26 cellular contexts compared by ENCODE assay signal in the genomic region with DNA sequence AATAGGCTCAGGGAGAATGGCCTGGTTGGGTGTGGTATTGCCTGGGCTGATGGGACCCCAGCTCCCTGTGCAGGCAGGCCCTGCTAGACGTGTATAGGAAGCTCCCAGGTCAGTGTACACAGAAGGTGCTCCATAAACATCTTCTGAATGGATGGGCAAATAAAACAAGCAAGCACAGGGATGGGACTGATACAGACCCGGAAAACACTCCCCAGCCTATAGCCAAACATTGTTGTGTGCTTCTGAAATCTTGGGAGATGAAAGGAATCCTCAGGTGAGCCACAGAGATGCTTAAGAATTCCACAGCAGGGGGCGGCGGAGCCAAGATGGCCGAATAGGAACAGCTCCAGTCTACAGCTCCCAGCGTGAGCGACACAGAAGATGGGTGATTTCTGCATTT.
DNase-seq lines count a peak whose midpoint lies in the region; ATAC-seq and TF ChIP-seq lines count a peak whose summit lies in the region.
"Had no signal": no experiment of that assay in that cellular context is flagged by ENCODE, and none has a peak within 500 bp of the region (broad histone marks: within the 10 kb centered on the region; RNA-seq: fewer than 3 reads in every experiment).

No MANE protein-coding gene starts in this region.

- H4K91ac ChIP-seq in H9 (ENCODE audit: insufficient read length, low read depth, low read length) = no peak overlapping the region

- H2BK120ac ChIP-seq in H9 (ENCODE audit: low read depth, low read length, poor library complexity, severe bottlenecking) = no peak overlapping the region

- H2AK5ac ChIP-seq in H9 (ENCODE audit: insufficient read length, low read length) = no peak overlapping the region

- H3K36me3 Mint-ChIP-seq in activated CD4-positive, alpha-beta T cell treated with anti-CD3 and anti-CD28 coated beads, Interleukin-2, amount 10 ng/mL, durations not matched to agents 24 days and 14 days (ENCODE audit: low read depth) = no peaks in the 10 kb centered on the region
- H3K36me3 Mint-ChIP-seq in H9 (ENCODE audit: insufficient read depth in 1 of 3, low read depth in 3 of 3) (peaks cover 0 to 11% (median 4%) of the 10 kb centered on the region in 3 experiments; a peak in 4 of 7 replicates), WTC11 (peaks cover 6% of the 10 kb centered on the region), nephron progenitor cell (ENCODE audit: low read depth) (no peaks in the 10 kb centered on the region)
- H3K36me3 Mint-ChIP-seq: activated naive CD4-positive, alpha-beta T cell treated with anti-CD3 and anti-CD28 coated beads, Interleukin-2, amount 50 U/mL, for 72 hours; CD14-positive monocyte; natural killer cell treated with Interleukin-12 subunit alpha and Interleukin-12 subunit beta and Interleukin-15 and Interleukin-18, amount 100 ng/mL, for 72 hours had no signal

- no peak overlapping the region for H3K23ac ChIP-seq in H9 (ENCODE audit: insufficient read length, low read depth, low read length)

- no peak overlapping the region for H4K8ac ChIP-seq in H9 (replicated peaks; ENCODE audit: insufficient read length, low read depth, low read length)

- peak; percentile 78 for ATAC-seq in WTC11
- ATAC-seq in GM19397 (IDR thresholded peaks at IDR 0.05; ENCODE audit: unreplicated experiment) = no peak
- ATAC-seq: activated naive CD4-positive, alpha-beta T cell treated with anti-CD3 and anti-CD28 coated beads, Interleukin-2, amount 50 U/mL, for 72 hours; esophagus mucosa; gastrocnemius medialis; natural killer cell treated with Interleukin-12 subunit alpha and Interleukin-12 subunit beta and Interleukin-15 and Interleukin-18, amount 100 ng/mL, for 72 hours had no signal

- intact Hi-C loops in activated CD4-positive, alpha-beta T cell treated with anti-CD3 and anti-CD28 coated beads, Interleukin-2, amount 10 ng/mL, durations not matched to agents 24 days and 14 days (cut with micrococcal nuclease) = no loop called here

- H3K14ac ChIP-seq in H9 (ENCODE audit: insufficient read depth, low read length) = no peak overlapping the region

- H3K79me2 ChIP-seq in H9 (ENCODE audit: insufficient read depth, low read length) = no peaks in the 10 kb centered on the region

- H4K20me1 ChIP-seq in H9 (ENCODE audit: control insufficient read depth, insufficient read depth, insufficient read length) = no peaks in the 10 kb centered on the region

- no peaks in the 10 kb centered on the region for H3K27me3 ChIP-seq in H9 (ENCODE audit: insufficient read depth, low read length)
- H3K27me3 ChIP-seq: gastrocnemius medialis, sigmoid colon, testis had no signal

- no peak overlapping the region for H2BK20ac ChIP-seq in H9 (ENCODE audit: low read depth, low read length, poor library complexity, severe bottlenecking)

- H3T11ph ChIP-seq in H9 (ENCODE audit: low read length) = no peak overlapping the region

- no peak overlapping the region for H3K18ac ChIP-seq in H9 (ENCODE audit: insufficient read length, low read depth, low read length)

- H2BK12ac ChIP-seq in H9 (ENCODE audit: insufficient read length, low read depth, low read length) = no peak overlapping the region

- H3K9me3 ChIP-seq in H9 (ENCODE audit: control insufficient read depth, low read depth, low read length) = no peaks in the 10 kb centered on the region
- H3K9me3 ChIP-seq: gastrocnemius medialis, sigmoid colon, testis had no signal

- H3K56ac ChIP-seq in H9 (ENCODE audit: insufficient read length, low read depth, low read length) = no peak overlapping the region

- CTCF ChIA-PET in WTC11 (lab: Charles Lee) = interaction anchor here (0.6 kb wide), 1 partner anchor 223 kb away, joined by 3 read pairs; no protein-coding TSS in a partner anchor

- no peaks in the 10 kb centered on the region for H3K9me3 Mint-ChIP-seq in activated CD4-positive, alpha-beta T cell treated with anti-CD3 and anti-CD28 coated beads, Interleukin-2, amount 10 ng/mL, durations not matched to agents 24 days and 14 days
- peaks cover 3 to 14% of the 10 kb centered on the region in 2 experiments; a peak in 3 of 5 replicates for H3K9me3 Mint-ChIP-seq in H9
- H3K9me3 Mint-ChIP-seq in WTC11 = peaks cover 9% of the 10 kb centered on the region
- H3K9me3 Mint-ChIP-seq in nephron progenitor cell = peaks cover 14% of the 10 kb centered on the region
- H3K9me3 Mint-ChIP-seq: activated B cell treated with CpG ODN at 0.5 μM for 24 hours; activated CD4-positive, alpha-beta memory T cell treated with anti-CD3 and anti-CD28 coated beads, Interleukin-2, amount 10 ng/mL, durations not matched to agents 7 days and 5 days; activated naive CD4-positive, alpha-beta T cell treated with anti-CD3 and anti-CD28 coated beads, Interleukin-2, amount 50 U/mL, for 72 hours; natural killer cell treated with Interleukin-12 subunit alpha and Interleukin-12 subunit beta and Interleukin-15 and Interleukin-18, amount 100 ng/mL, for 72 hours had no signal

- H3K4ac ChIP-seq in H9 (ENCODE audit: low read depth, low read length) = no peak overlapping the region

- no peaks in the 10 kb centered on the region for H3K79me1 ChIP-seq in H9 (ENCODE audit: insufficient read depth, low read depth, low read length, poor library complexity, severe bottlenecking)

- H3K4me1 Mint-ChIP-seq in activated CD4-positive, alpha-beta T cell treated with anti-CD3 and anti-CD28 coated beads, Interleukin-2, amount 10 ng/mL, durations not matched to agents 24 days and 14 days = peaks cover 23% of the 10 kb centered on the region
- H3K4me1 Mint-ChIP-seq in H9 = peaks cover 9 to 19% of the 10 kb centered on the region in 2 experiments
- peaks cover 20% of the 10 kb centered on the region for H3K4me1 Mint-ChIP-seq in WTC11
- H3K4me1 Mint-ChIP-seq in nephron progenitor cell = peaks cover 14% of the 10 kb centered on the region
- H3K4me1 Mint-ChIP-seq: activated B cell treated with CpG ODN at 0.5 μM for 24 hours, CD14-positive monocyte had no signal

- no CpG with 5 or more reads among the region's 7 CpGs for WGBS in H9 (ENCODE audit: extremely low coverage, insufficient read length, low lambda C conversion rate)

- H3K4me3 Mint-ChIP-seq in activated CD4-positive, alpha-beta T cell treated with anti-CD3 and anti-CD28 coated beads, Interleukin-2, amount 10 ng/mL, durations not matched to agents 24 days and 14 days = peak overlapping the region; percentile 21
- H3K4me3 Mint-ChIP-seq in H9 (peak overlapping the region; percentile 3 to 48; a peak in 3 of 5 replicates), WTC11 (peak overlapping the region; percentile 34), nephron progenitor cell (peak overlapping the region; percentile 4)
- H3K4me3 Mint-ChIP-seq: activated B cell treated with CpG ODN at 0.5 μM for 24 hours; activated CD4-positive, alpha-beta memory T cell treated with anti-CD3 and anti-CD28 coated beads, Interleukin-2, amount 10 ng/mL, durations not matched to agents 7 days and 5 days; CD14-positive monocyte; natural killer cell treated with Interleukin-12 subunit alpha and Interleukin-12 subunit beta and Interleukin-15 and Interleukin-18, amount 100 ng/mL, for 72 hours had no signal

- no peak overlapping the region for H2BK5ac ChIP-seq in H9 (ENCODE audit: insufficient read length, low read length)

- H3K4me1 ChIP-seq in H9 (ENCODE audit: insufficient read depth, low read length) = no peaks in the 10 kb centered on the region; the same call in none of the 2 replicates
- H3K4me1 ChIP-seq: gastrocnemius medialis, testis had no signal

- POLR2A ChIA-PET in WTC11 (lab: Charles Lee) = no interaction called here

- H3K27me3 Mint-ChIP-seq in activated CD4-positive, alpha-beta T cell treated with anti-CD3 and anti-CD28 coated beads, Interleukin-2, amount 10 ng/mL, durations not matched to agents 24 days and 14 days = peaks cover 5% of the 10 kb centered on the region
- H3K27me3 Mint-ChIP-seq in H9 (ENCODE audit: low read depth) (peaks cover 10% of the 10 kb centered on the region), WTC11 (ENCODE audit: low read depth) (peaks cover 8% of the 10 kb centered on the region), nephron progenitor cell (ENCODE audit: low read depth, poor library complexity) (peaks cover 2% of the 10 kb centered on the region)

- DNase-seq in activated CD4-positive, alpha-beta T cell treated with anti-CD3 and anti-CD28 coated beads, Interleukin-2, amount 10 ng/mL, durations not matched to agents 24 days and 14 days = no peak
- no peak for DNase-seq in activated CD4-positive, alpha-beta T cell treated with anti-CD3 and anti-CD28 coated beads for 1 hour
- DNase-seq in H9 = peak; percentile 55
- DNase-seq in WTC11 (ENCODE audit: low spot score) = peak; percentile 58
- DNase-seq in nephron progenitor cell = no peak
- no peak for DNase-seq in SW 1271 (lab: John Stamatoyannopoulos, UW)
- DNase-seq in NK-92 (lab: John Stamatoyannopoulos, UW; ENCODE audit: unreplicated experiment) = no peak
- DNase-seq: ACHN; activated B cell treated with CpG ODN at 0.5 μM for 24 hours; activated CD4-positive, alpha-beta memory T cell treated with anti-CD3 and anti-CD28 coated beads, Interleukin-2, amount 10 ng/mL, durations not matched to agents 7 days and 5 days; effector CD8-positive, alpha-beta T cell; gastrocnemius medialis; GOT3; mesenchymal stem cell; NCI-H187 treated with DMSO at 0.1 percent for 48 hours; NCI-H524 treated with DMSO at 0.1 percent for 48 hours; OCI-M1; posterior cingulate gyrus; SIG-M5; sigmoid colon; testis had no signal

- peak overlapping the region; percentile 1 for H3K4me2 ChIP-seq in H9 (ENCODE audit: insufficient read depth, insufficient read length, low read length)

- no peaks in the 10 kb centered on the region for H3K23me2 ChIP-seq in H9 (ENCODE audit: insufficient read length, low read depth, low read length, poor library complexity, severe bottlenecking)

- H3K27ac Mint-ChIP-seq in activated CD4-positive, alpha-beta T cell treated with anti-CD3 and anti-CD28 coated beads, Interleukin-2, amount 10 ng/mL, durations not matched to agents 24 days and 14 days = no peak overlapping the region
- H3K27ac Mint-ChIP-seq in H9 (peak overlapping the region in 1 of 3 experiments; percentile 96; a peak in 3 of 7 replicates), WTC11 (peak overlapping the region; percentile 29; the same call in 1 of the 2 replicates), nephron progenitor cell (peak overlapping the region; percentile 51)
- H3K27ac Mint-ChIP-seq: activated B cell treated with CpG ODN at 0.5 μM for 24 hours; activated naive CD4-positive, alpha-beta T cell treated with anti-CD3 and anti-CD28 coated beads, Interleukin-2, amount 50 U/mL, for 72 hours; CD14-positive monocyte; natural killer cell treated with Interleukin-12 subunit alpha and Interleukin-12 subunit beta and Interleukin-15 and Interleukin-18, amount 100 ng/mL, for 72 hours had no signal

- no peak overlapping the region for H3K9ac ChIP-seq in H9 (ENCODE audit: extremely low read depth, insufficient read length, low read length)

- H4K5ac ChIP-seq in H9 (ENCODE audit: insufficient read length, low read depth, low read length) = no peak overlapping the region

- no peak overlapping the region for H3K27ac ChIP-seq in H9 (ENCODE audit: insufficient read length, low read depth, low read length)
- H3K27ac ChIP-seq: gastrocnemius medialis, testis had no signal

- TF ChIP-seq CTCF in H9 (conservative IDR thresholded peaks at IDR 0.05) (no peak), WTC11 (IDR thresholded peaks at IDR 0.05) (no peak), nephron progenitor cell (IDR thresholded peaks at IDR 0.05) (no peak)

- H2AFZ ChIP-seq in H9 (ENCODE audit: low read length) = no peak overlapping the region

- no peak overlapping the region for H2BK15ac ChIP-seq in H9 (ENCODE audit: low read depth, low read length)

Comparison
In these comparisons a context has a peak if more than half of its experiments do, and no peak if none do; other contexts are left out.
1. DNase-seq: peak in H9 (single experiment) and WTC11 (single experiment); none in activated CD4-positive, alpha-beta T cell treated with anti-CD3 and anti-CD28 coated beads, Interleukin-2, amount 10 ng/mL, durations not matched to agents 24 days and 14 days (single experiment), activated CD4-positive, alpha-beta T cell treated with anti-CD3 and anti-CD28 coated beads for 1 hour (single experiment), nephron progenitor cell (single experiment), SW 1271 (0 of 2) and NK-92 (single experiment).
2. Peak in every context shown above with its lines, with median percentiles within 50 percentile points of each other: H3K4me3 Mint-ChIP-seq.